21 cellular contexts compared by ENCODE assay signal in the genomic region with DNA sequence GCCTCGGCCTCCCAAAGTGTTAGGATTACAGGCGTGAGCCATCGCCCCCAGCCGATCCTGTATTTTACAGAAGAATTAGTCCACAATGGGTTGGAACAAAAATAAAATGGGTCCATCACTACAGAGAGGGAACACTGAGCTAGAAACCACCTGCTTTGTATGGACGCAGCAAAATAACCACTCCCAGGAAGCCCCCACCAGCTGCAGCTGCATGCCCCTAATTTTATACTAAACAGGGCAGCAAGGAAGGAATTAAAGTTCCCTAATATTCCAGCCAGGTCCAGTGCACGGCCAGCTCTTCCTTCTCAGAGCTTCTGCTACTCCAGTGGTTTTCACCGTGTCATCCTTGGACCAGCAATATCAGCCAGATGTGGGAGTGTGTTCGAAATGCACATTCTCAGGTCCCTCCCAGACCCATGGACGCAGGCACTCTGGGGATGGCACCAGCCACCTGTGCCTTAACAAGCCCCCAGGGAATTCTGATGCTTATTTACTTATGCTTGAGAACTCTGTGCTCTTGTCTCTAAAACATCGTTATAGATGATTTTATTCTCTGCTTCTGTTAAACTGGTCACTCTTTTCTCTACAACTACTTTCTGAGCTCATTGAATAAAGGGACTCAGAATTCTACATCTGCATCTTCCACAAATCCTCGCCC.
"Had no signal": no experiment of that assay in that cellular context is flagged by ENCODE, and none has a peak within 500 bp of the region (broad histone marks: within the 10 kb centered on the region; RNA-seq: fewer than 3 reads in every experiment).

No MANE protein-coding gene starts in this region.

- H3K4me3 ChIP-seq: breast epithelium, mucosa of descending colon, ovary, prostate gland, smooth muscle cell, suprapubic skin, tibial artery, upper lobe of right lung had no signal

- H3K36me3 ChIP-seq: breast epithelium, ovary, prostate gland, suprapubic skin, tibial artery, upper lobe of right lung had no signal

- DNase-seq: activated CD4-positive, alpha-beta T cell treated with anti-CD3 and anti-CD28 coated beads, Interleukin-2, amount 50 U/mL, for 1 hour; activated naive CD4-positive, alpha-beta T cell; activated T-cell treated with anti-CD3 and anti-CD28 coated beads for 4 hours; activated T-cell treated with anti-CD3 and anti-CD28 coated beads, Interleukin-2, amount 50 U/mL, for 72 hours; central memory CD4-positive, alpha-beta T cell; foreskin keratinocyte; kidney glomerular epithelial cell; mucosa of descending colon; ovary; stimulated activated CD4-positive, alpha-beta T cell treated with anti-CD3 and anti-CD28 coated beads, Interleukin-1b, Interleukin-23, amount 100 ng/mL, for 48 hours; stimulated activated naive CD4-positive, alpha-beta T cell; T-helper 2 cell; tibial artery; upper lobe of right lung had no signal

- H3K27ac ChIP-seq: breast epithelium, foreskin keratinocyte, ovary, prostate gland, suprapubic skin, tibial artery, upper lobe of right lung had no signal

- ATAC-seq: activated naive CD4-positive, alpha-beta T cell treated with anti-CD3 and anti-CD28 coated beads, Interleukin-2, amount 50 U/mL, for 72 hours; activated T-cell treated with anti-CD3 and anti-CD28 coated beads, Interleukin-2, amount 50 U/mL, for 72 hours; esophagus mucosa; foreskin keratinocyte; left lobe of liver; mucosa of descending colon; upper lobe of right lung had no signal

- H3K9me3 ChIP-seq: breast epithelium, mucosa of descending colon, ovary, prostate gland, suprapubic skin, tibial artery, upper lobe of right lung had no signal

- H3K27me3 ChIP-seq: breast epithelium, ovary, suprapubic skin, tibial artery, upper lobe of right lung had no signal

- H3K4me1 ChIP-seq: breast epithelium, foreskin keratinocyte, prostate gland, upper lobe of right lung had no signal
